18 cellular contexts compared by ENCODE assay signal in the genomic region with DNA sequence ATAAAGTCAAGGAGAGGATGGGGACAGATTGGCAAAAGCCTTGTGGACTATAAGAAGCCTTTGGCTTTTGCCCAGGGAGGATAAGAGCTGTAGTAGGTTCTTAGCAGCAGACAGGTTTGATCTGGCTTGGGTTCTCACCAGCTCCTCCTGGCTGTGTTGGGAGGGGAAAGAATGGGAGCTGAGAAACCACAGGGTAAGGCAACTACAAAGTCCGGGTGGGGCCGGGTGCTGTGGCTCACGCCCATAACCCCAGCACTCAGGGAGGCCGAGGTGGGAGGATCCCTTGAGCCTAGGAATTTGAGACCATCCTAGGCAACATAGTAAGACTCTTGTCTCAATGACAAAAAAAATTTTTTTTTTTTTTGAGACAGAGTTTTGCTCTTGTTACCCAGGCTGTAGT. TPM values are rescaled to one million over a fixed set of nuclear protein-coding genes. Genes with fewer than 3 reads are reported as not detected.
"Had no signal": no experiment of that assay in that cellular context is flagged by ENCODE, and none has a peak within 500 bp of the region (broad histone marks: within the 10 kb centered on the region; RNA-seq: fewer than 3 reads in every experiment).

No MANE protein-coding gene starts in this region.

- H3K27ac ChIP-seq: brain microvascular endothelial cell, epithelial cell of prostate, right atrium auricular region, thoracic aorta had no signal

- H3K4me3 ChIP-seq: right atrium auricular region, skin epidermis, stomach, thoracic aorta had no signal

- H3K27me3 ChIP-seq: brain microvascular endothelial cell, right atrium auricular region, stomach had no signal

- DNase-seq: activated CD4-positive, alpha-beta T cell treated with anti-CD3 and anti-CD28 coated beads, Interleukin-2, amount 10 ng/mL, durations not matched to agents 7 days and 5 days; activated CD8-positive, alpha-beta memory T cell treated with anti-CD3 and anti-CD28 coated beads, Interleukin-2, amount 50 U/mL, for 48 hours; activated naive CD8-positive, alpha-beta T cell treated with anti-CD3 and anti-CD28 coated beads, Interleukin-2, amount 10 ng/mL, durations not matched to agents 7 days and 5 days; brain microvascular endothelial cell; cortex of kidney; effector CD8-positive, alpha-beta T cell; islet precursor cell; mammary epithelial cell; naive thymus-derived CD4-positive, alpha-beta T cell; posterior cingulate gyrus; SK-N-SH; stomach; T-cell; T1000 had no signal

- H3K9me3 ChIP-seq: right atrium auricular region, SK-N-SH, stomach, thoracic aorta had no signal

RNA-seq across cellular contexts. Expression of a gene that starts 20.6 kb away (rescaled TPM):
- total RNA-seq: activated CD4-positive, alpha-beta T cell treated with anti-CD3 and anti-CD28 coated beads, Interleukin-2, amount 10 ng/mL, durations not matched to agents 7 days and 5 days had no signal

RNA-seq across cellular contexts. Expression of a gene that starts 38.9 kb away (rescaled TPM):
- polyA plus RNA-seq: naive thymus-derived CD4-positive, alpha-beta T cell had no signal

RNA-seq across cellular contexts. Expression of a gene that starts 47.7 kb away (rescaled TPM):
- total RNA-seq: activated CD4-positive, alpha-beta T cell treated with anti-CD3 and anti-CD28 coated beads, Interleukin-2, amount 10 ng/mL, durations not matched to agents 7 days and 5 days had no signal
- polyA plus RNA-seq: naive thymus-derived CD4-positive, alpha-beta T cell had no signal

RNA-seq across cellular contexts. Expression of a gene that starts 57.8 kb away (rescaled TPM):
- total RNA-seq: activated CD4-positive, alpha-beta T cell treated with anti-CD3 and anti-CD28 coated beads, Interleukin-2, amount 10 ng/mL, durations not matched to agents 7 days and 5 days; activated naive CD8-positive, alpha-beta T cell treated with anti-CD3 and anti-CD28 coated beads, Interleukin-2, amount 10 ng/mL, durations not matched to agents 7 days and 5 days had no signal
- polyA plus RNA-seq: naive thymus-derived CD4-positive, alpha-beta T cell had no signal
